Comparison of ENCODE assay signal across 17 cellular contexts in genomic region chr21:16004121-16004520, GRCh38.
"Had no signal": no experiment of that assay in that cellular context is flagged by ENCODE, and none has a peak within 500 bp of the region (broad histone marks: within the 10 kb centered on the region; RNA-seq: fewer than 3 reads in every experiment).

No MANE protein-coding gene starts in this region.

- ATAC-seq: activated CD8-positive, alpha-beta T cell treated with anti-CD3 and anti-CD28 coated beads, Interleukin-2, amount 10 ng/mL, durations not matched to agents 7 days and 5 days; activated naive CD4-positive, alpha-beta T cell treated with anti-CD3 and anti-CD28 coated beads, Interleukin-2, amount 50 U/mL, for 72 hours; activated T-cell treated with anti-CD3 and anti-CD28 coated beads, Interleukin-2, amount 50 U/mL, for 72 hours; psoas muscle; right lobe of liver; stimulated activated memory B cell treated with anti-CD40 and anti-IgM and Interleukin-4, amounts not matched to agents 10 μg/mL and 1 μg/mL and 100 μg/mL, for 72 hours; T-helper 17 cell had no signal

- H3K36me3 ChIP-seq: right lobe of liver, thyroid gland, vagina had no signal

- H3K27ac ChIP-seq: psoas muscle, right lobe of liver, thyroid gland, vagina had no signal

- H3K9me3 Mint-ChIP-seq: activated B cell treated with CpG ODN at 0.5 μM for 24 hours; activated naive CD4-positive, alpha-beta T cell treated with anti-CD3 and anti-CD28 coated beads, Interleukin-2, amount 50 U/mL, for 72 hours; activated T-cell treated with anti-CD3 and anti-CD28 coated beads, Interleukin-2, amount 50 U/mL, for 72 hours; stimulated activated memory B cell treated with anti-CD40 and anti-IgM and Interleukin-4, amounts not matched to agents 10 μg/mL and 1 μg/mL and 100 μg/mL, for 72 hours had no signal

- H3K27me3 Mint-ChIP-seq: activated B cell treated with CpG ODN at 0.5 μM for 24 hours; stimulated activated memory B cell treated with anti-CD40 and anti-IgM and Interleukin-4, amounts not matched to agents 10 μg/mL and 1 μg/mL and 100 μg/mL, for 72 hours had no signal

- H3K36me3 Mint-ChIP-seq: activated naive CD4-positive, alpha-beta T cell treated with anti-CD3 and anti-CD28 coated beads, Interleukin-2, amount 50 U/mL, for 72 hours; stimulated activated memory B cell treated with anti-CD40 and anti-IgM and Interleukin-4, amounts not matched to agents 10 μg/mL and 1 μg/mL and 100 μg/mL, for 72 hours had no signal

- H3K27ac Mint-ChIP-seq: activated B cell treated with CpG ODN at 0.5 μM for 24 hours; activated CD8-positive, alpha-beta T cell treated with anti-CD3 and anti-CD28 coated beads, Interleukin-2, amount 10 ng/mL, durations not matched to agents 7 days and 5 days; activated naive CD4-positive, alpha-beta T cell treated with anti-CD3 and anti-CD28 coated beads, Interleukin-2, amount 50 U/mL, for 72 hours; activated T-cell treated with anti-CD3 and anti-CD28 coated beads, Interleukin-2, amount 50 U/mL, for 72 hours; stimulated activated memory B cell treated with anti-CD40 and anti-IgM and Interleukin-4, amounts not matched to agents 10 μg/mL and 1 μg/mL and 100 μg/mL, for 72 hours; T-helper 17 cell had no signal

- H3K4me3 Mint-ChIP-seq: activated B cell treated with CpG ODN at 0.5 μM for 24 hours; activated CD8-positive, alpha-beta T cell treated with anti-CD3 and anti-CD28 coated beads, Interleukin-2, amount 10 ng/mL, durations not matched to agents 7 days and 5 days; activated T-cell treated with anti-CD3 and anti-CD28 coated beads, Interleukin-2, amount 50 U/mL, for 72 hours; stimulated activated memory B cell treated with anti-CD40 and anti-IgM and Interleukin-4, amounts not matched to agents 10 μg/mL and 1 μg/mL and 100 μg/mL, for 72 hours had no signal

- H3K9me3 ChIP-seq: psoas muscle, right lobe of liver, thyroid gland, vagina had no signal

- H3K27me3 ChIP-seq: right lobe of liver, thyroid gland, vagina had no signal

- H3K4me1 Mint-ChIP-seq: activated B cell treated with CpG ODN at 0.5 μM for 24 hours; stimulated activated memory B cell treated with anti-CD40 and anti-IgM and Interleukin-4, amounts not matched to agents 10 μg/mL and 1 μg/mL and 100 μg/mL, for 72 hours; T-helper 17 cell had no signal

- H3K4me3 ChIP-seq: psoas muscle, right lobe of liver, thyroid gland, vagina had no signal

- DNase-seq: activated B cell treated with CpG ODN at 0.5 μM for 24 hours; activated CD4-positive, alpha-beta T cell treated with anti-CD3 and anti-CD28 coated beads for 48 hours; activated CD8-positive, alpha-beta memory T cell treated with anti-CD3 and anti-CD28 coated beads, Interleukin-2, amount 50 U/mL, for 4 hours; activated CD8-positive, alpha-beta T cell treated with anti-CD3 and anti-CD28 coated beads, Interleukin-2, amount 10 ng/mL, durations not matched to agents 7 days and 5 days; activated gamma-delta T cell; activated T-cell treated with anti-CD3 and anti-CD28 coated beads, Interleukin-2, amount 50 U/mL, for 72 hours; cerebellar nuclear complex; dermis blood vessel endothelial cell; kidney glomerular epithelial cell; psoas muscle; right lobe of liver; stimulated activated CD4-positive, alpha-beta T cell treated with anti-CD3 and anti-CD28 coated beads, Interleukin-2, amount 100 ng/mL, for 48 hours; T-helper 17 cell; thyroid gland had no signal

- H3K4me1 ChIP-seq: psoas muscle, right lobe of liver, thyroid gland had no signal
